8 cellular contexts compared by ENCODE assay signal in the genomic region with DNA sequence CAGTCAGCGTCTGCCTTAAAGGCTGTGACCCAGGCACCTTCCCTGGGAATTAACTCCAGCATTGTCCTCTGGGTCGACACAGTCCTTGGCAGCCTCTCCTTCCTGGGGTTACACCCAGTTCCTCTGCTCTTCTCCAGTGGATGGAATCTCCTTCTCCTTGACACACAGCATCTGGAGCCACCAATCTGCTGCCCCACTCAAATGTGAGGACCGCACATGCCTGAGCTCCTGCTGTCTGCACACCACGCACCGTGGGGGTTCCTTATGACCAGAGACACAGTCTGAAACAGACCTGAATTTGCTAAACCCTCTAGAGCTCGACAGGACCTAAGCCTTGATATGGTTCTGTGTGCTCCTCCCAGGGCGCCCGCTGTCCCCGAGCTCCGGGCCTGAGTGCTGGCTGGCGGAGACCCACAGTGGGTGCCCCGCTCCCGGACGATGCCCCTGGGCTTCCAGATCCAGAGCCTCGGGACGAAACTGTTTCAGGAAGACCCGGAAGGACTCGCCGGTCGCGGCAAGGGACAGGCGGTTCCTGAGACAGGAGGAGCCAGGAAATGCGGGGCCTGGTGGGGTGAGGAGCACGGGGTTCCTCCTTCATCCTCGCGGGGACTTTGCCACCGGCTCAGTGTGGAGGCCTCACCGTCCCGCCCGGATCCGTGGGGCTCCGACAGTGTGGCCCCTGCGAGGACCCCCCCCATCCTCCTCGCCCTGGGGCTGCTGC. TPM values are rescaled to one million over a fixed set of nuclear protein-coding genes. Genes with fewer than 3 reads are reported as not detected.
DNase-seq lines count a peak whose midpoint lies in the region; ATAC-seq and TF ChIP-seq lines count a peak whose summit lies in the region.

No MANE protein-coding gene starts in this region.

- DNase-seq in activated CD4-positive, alpha-beta T cell treated with anti-CD3 and anti-CD28 coated beads for 1 hour, result peak; percentile 7
- no peak for DNase-seq in activated CD4-positive, alpha-beta T cell treated with anti-CD3 and anti-CD28 coated beads, Interleukin-2, amount 50 U/mL, for 1 hour
- DNase-seq in astrocyte of the cerebellum (ENCODE audit: low read depth), result no peak
- no peak for DNase-seq in kidney epithelial cell (ENCODE audit: low read depth)
- DNase-seq in suprapubic skin (ENCODE audit: low spot score in 2 of 2), result peak in 1 of 2 donors; percentile 85
- DNase-seq in AG08396 (ENCODE audit: low spot score), result no peak
- no peak for DNase-seq in ACHN

- no peak for TF ChIP-seq EP300 in suprapubic skin (IDR thresholded peaks at IDR 0.05)

- H3K36me3 ChIP-seq in kidney epithelial cell (ENCODE audit: control insufficient read depth, insufficient read depth, low read length) (no peaks in the 10 kb centered on the region), suprapubic skin (no peaks in the 10 kb centered on the region)

- ATAC-seq in HG02973 (IDR thresholded peaks at IDR 0.05; ENCODE audit: unreplicated experiment), result no peak

- H3K4me1 ChIP-seq in suprapubic skin, result peaks cover 29% of the 10 kb centered on the region

- H3K4me3 ChIP-seq in astrocyte of the cerebellum (ENCODE audit: low read depth, low read length) (peak overlapping the region; percentile 43), kidney epithelial cell (ENCODE audit: low read depth, low read length) (peak overlapping the region; percentile 35), suprapubic skin (peak overlapping the region; percentile 56)

- TF ChIP-seq CTCF in astrocyte of the cerebellum (IDR thresholded peaks at IDR 0.05; ENCODE audit: low read depth, low read length, missing control alignments) (no peak), kidney epithelial cell (IDR thresholded peaks at IDR 0.05; ENCODE audit: insufficient read depth, low read length, poor library complexity, severe bottlenecking) (no peak), suprapubic skin (IDR thresholded peaks at IDR 0.05) (no peak)

- H3K27me3 ChIP-seq in kidney epithelial cell (ENCODE audit: control insufficient read depth, insufficient read depth, low read length), result peaks cover 16% of the 10 kb centered on the region
- H3K27me3 ChIP-seq in suprapubic skin, result peaks cover 23% of the 10 kb centered on the region

- no peak overlapping the region for H3K27ac ChIP-seq in suprapubic skin

- H3K9me3 ChIP-seq in suprapubic skin, result no peaks in the 10 kb centered on the region

- 15% methylated on average over 5 of the region's 34 CpGs for WGBS in suprapubic skin

- TF ChIP-seq POLR2A in suprapubic skin (IDR thresholded peaks at IDR 0.05), result no peak

- in situ Hi-C loops in astrocyte of the cerebellum (cut with HindIII; ENCODE audit: low sequenced_read_pairs) (no loop called here), ACHN (cut with HindIII; ENCODE audit: low pct_ligation_motif_present, low pct_unique_long_range_greater_than_20kb, low sequenced_read_pairs) (no loop called here)

RNA-seq across cellular contexts. Expression of a gene that starts 2.5 kb away (rescaled TPM):
- total RNA-seq in kidney epithelial cell (not detected in 2 replicates), suprapubic skin (1 to 10 TPM; 1.9 to 5.8 (median 4.5) TPM)

RNA-seq across cellular contexts. Expression of a gene that starts 16.4 kb away (rescaled TPM):
- total RNA-seq in kidney epithelial cell (3.5 and 6.1 TPM in 2 replicates), suprapubic skin (under 1 TPM in 2 of 4 donors, not detected in 2; 0.76 to 0.95 TPM)

RNA-seq across cellular contexts. Expression of a gene that starts 27.5 kb away (rescaled TPM):
- not detected in 2 replicates for total RNA-seq in kidney epithelial cell
- total RNA-seq in suprapubic skin, result 10 to 100 TPM; 14.4 to 46.8 (median 22.8) TPM

RNA-seq across cellular contexts. Expression of a gene that starts 38.3 kb away (rescaled TPM):
- total RNA-seq in kidney epithelial cell (6.0 and 7.5 TPM in 2 replicates), suprapubic skin (under 1 TPM in 2 of 4 donors, not detected in 2; 0.34 to 0.47 TPM)

Comparison
In these comparisons a context has a peak if more than half of its experiments do, and no peak if none do; other contexts are left out.
1. RNA of a gene that starts 27.5 kb away (total RNA-seq): 14.4 to 46.8 TPM in suprapubic skin; not detected in kidney epithelial cell; every median in the first group is over 10 times any median in the second.
2. Peak in every context shown above with its lines, with median percentiles within 50 percentile points of each other: H3K4me3 ChIP-seq.